ENCODE assay signal across 15 cellular contexts in genomic region chr1:227451954-227452353, GRCh38.
DNase-seq lines count a peak whose midpoint lies in the region; ATAC-seq and TF ChIP-seq lines count a peak whose summit lies in the region.
"Had no signal": no experiment of that assay in that cellular context is flagged by ENCODE, and none has a peak within 500 bp of the region (broad histone marks: within the 10 kb centered on the region; RNA-seq: fewer than 3 reads in every experiment).

No MANE protein-coding gene starts in this region.

- peaks cover 4% of the 10 kb centered on the region for H3K4me1 Mint-ChIP-seq in WTC11
- H3K4me1 Mint-ChIP-seq: CD4-positive, CD25-positive, alpha-beta regulatory T cell had no signal

- H3K9ac ChIP-seq in SK-N-SH (no peak overlapping the region), smooth muscle cell (ENCODE audit: low read depth) (no peak overlapping the region)

- H3K27ac ChIP-seq in SK-N-SH (ENCODE audit: low read depth in 2 of 2, low read length in 1 of 2), result no peak overlapping the region
- no peak overlapping the region for H3K27ac ChIP-seq in smooth muscle cell (ENCODE audit: low read depth)

- DNase-seq in SK-N-SH (no peak), WTC11 (ENCODE audit: low spot score) (no peak), smooth muscle cell (lab: John Stamatoyannopoulos, UW; ENCODE audit: unreplicated experiment) (no peak)
- DNase-seq: ACHN; BE2C; C1 segment of cervical spinal cord; Caco-2; CD4-positive, CD25-positive, alpha-beta regulatory T cell; DND-41; EL; H9; KBM-7 had no signal

- TF ChIP-seq EP300 in SK-N-SH (IDR thresholded peaks at IDR 0.05; ENCODE audit: borderline replicate concordance in 1 of 2, low read depth in 1 of 2, low read length in 1 of 2), result no peak
- no peak for TF ChIP-seq EP300 in Ishikawa (IDR thresholded peaks at IDR 0.05; ENCODE audit: borderline replicate concordance)

- H3K27ac Mint-ChIP-seq in WTC11, result no peak overlapping the region
- H3K27ac Mint-ChIP-seq: CD4-positive, CD25-positive, alpha-beta regulatory T cell; H9 had no signal

- no peak overlapping the region for H3K4me3 Mint-ChIP-seq in WTC11
- H3K4me3 Mint-ChIP-seq: CD4-positive, CD25-positive, alpha-beta regulatory T cell; H9 had no signal

- CTCF ChIA-PET in SK-N-SH (lab: Yijun Ruan, JAX) (no interaction called here), WTC11 (lab: Charles Lee) (no interaction called here)

- TF ChIP-seq CTCF in SK-N-SH (IDR thresholded peaks at IDR 0.05), result no peak
- TF ChIP-seq CTCF in WTC11 (IDR thresholded peaks at IDR 0.05), result no peak
- TF ChIP-seq CTCF in smooth muscle cell (IDR thresholded peaks at IDR 0.05; ENCODE audit: borderline replicate concordance, insufficient read depth, poor library complexity, severe bottlenecking), result no peak

- H3F3A ChIP-seq in SK-N-SH (replicated peaks; ENCODE audit: insufficient read depth), result no peaks in the 10 kb centered on the region
- H3F3A ChIP-seq in smooth muscle cell (ENCODE audit: low read depth), result no peaks in the 10 kb centered on the region

- no peaks in the 10 kb centered on the region for H3K36me3 Mint-ChIP-seq in WTC11
- H3K36me3 Mint-ChIP-seq: CD4-positive, CD25-positive, alpha-beta regulatory T cell had no signal

- H3K9me2 ChIP-seq in SK-N-SH, result no peaks in the 10 kb centered on the region

- H3K9me3 Mint-ChIP-seq in WTC11, result no peaks in the 10 kb centered on the region

- no peak for ATAC-seq in SK-N-SH treated with all-trans-retinoic acid at 6 μM for 48 hours
- ATAC-seq in WTC11, result no peak
- no peak for ATAC-seq in HG03097 (IDR thresholded peaks at IDR 0.05; ENCODE audit: low FRiP score, unreplicated experiment)

- POLR2A ChIA-PET in SK-N-SH (lab: Yijun Ruan, JAX), result no interaction called here
- POLR2A ChIA-PET in WTC11 (lab: Charles Lee), result no interaction called here

- H3K4me3 ChIP-seq in SK-N-SH (ENCODE audit: low read depth in 2 of 2, low read length in 1 of 2) (no peak overlapping the region), smooth muscle cell (no peak overlapping the region)

- H3K9me3 ChIP-seq in SK-N-SH (no peaks in the 10 kb centered on the region), smooth muscle cell (replicated peaks; ENCODE audit: low read depth) (no peaks in the 10 kb centered on the region)
- H3K9me3 ChIP-seq: BE2C, Caco-2 had no signal

- H3K27me3 ChIP-seq in SK-N-SH (ENCODE audit: insufficient read depth), result no peaks in the 10 kb centered on the region
- H3K27me3 ChIP-seq in smooth muscle cell (ENCODE audit: low read depth), result peaks cover 8% of the 10 kb centered on the region

- H3K79me2 ChIP-seq in SK-N-SH (ENCODE audit: insufficient read depth) (no peaks in the 10 kb centered on the region), smooth muscle cell (ENCODE audit: low read depth) (no peaks in the 10 kb centered on the region)

- peaks cover 5% of the 10 kb centered on the region; the same call in 1 of the 2 replicates for H3K27me3 Mint-ChIP-seq in WTC11 (ENCODE audit: low read depth)

- H3K36me3 ChIP-seq in SK-N-SH (replicated peaks in 1 of 2; ENCODE audit: control insufficient read depth in 1 of 2, insufficient read depth in 2 of 2, low read length in 1 of 2), result no peaks in the 10 kb centered on the region
- H3K36me3 ChIP-seq in smooth muscle cell (ENCODE audit: low read depth), result no peaks in the 10 kb centered on the region
- H3K36me3 ChIP-seq: BE2C had no signal

- H4K20me1 ChIP-seq in SK-N-SH (ENCODE audit: insufficient read depth) (no peaks in the 10 kb centered on the region), smooth muscle cell (ENCODE audit: low read depth) (no peaks in the 10 kb centered on the region)

- H3K4me1 ChIP-seq in SK-N-SH (ENCODE audit: control insufficient read depth in 1 of 2, insufficient read depth in 2 of 2, low read depth in 1 of 2, low read length in 1 of 2) (peaks cover 0 to 15% of the 10 kb centered on the region in 2 experiments; a peak in 1 of 4 replicates), smooth muscle cell (ENCODE audit: low read depth) (no peaks in the 10 kb centered on the region)
- H3K4me1 ChIP-seq: BE2C, Caco-2 had no signal

- TF ChIP-seq RAD21 in SK-N-SH (IDR thresholded peaks at IDR 0.05; ENCODE audit: low read length) (no peak), Ishikawa (IDR thresholded peaks at IDR 0.05; ENCODE audit: low read depth) (no peak)

- no peak overlapping the region for H2AFZ ChIP-seq in SK-N-SH (ENCODE audit: low read depth)
- H2AFZ ChIP-seq in smooth muscle cell (ENCODE audit: low read depth), result no peak overlapping the region

- H3K4me2 ChIP-seq in SK-N-SH (no peak overlapping the region), smooth muscle cell (no peak overlapping the region)

TF ChIP-seq in SK-N-SH, 30 proteins besides CTCF, POLR2A, EP300 and RAD21 (continues in another document):
- no peak for TF ChIP-seq EZH2phosphoT487 (IDR thresholded peaks at IDR 0.05; ENCODE audit: borderline replicate concordance, low read depth)
- TF ChIP-seq MAX (IDR thresholded peaks at IDR 0.05; ENCODE audit: low read depth), result no peak
- TF ChIP-seq RXRA (IDR thresholded peaks at IDR 0.05; ENCODE audit: borderline replicate concordance, low read depth), result no peak
- TF ChIP-seq CHD2 (IDR thresholded peaks at IDR 0.05; ENCODE audit: low read length, partially characterized antibody), result no peak
- TF ChIP-seq NRF1 (IDR thresholded peaks at IDR 0.05; ENCODE audit: low read depth, low read length), result no peak
- no peak for TF ChIP-seq FOXJ3 (CRISPR knock-in tag; IDR thresholded peaks at IDR 0.05)

TF ChIP-seq in SK-N-SH treated with all-trans-retinoic acid at 6 μM for 48 hours, 23 proteins besides CTCF, POLR2A, EP300 and RAD21 (continues in another document):
- TF ChIP-seq POU6F1 (CRISPR knock-in tag; IDR thresholded peaks at IDR 0.05; ENCODE audit: borderline replicate concordance, low read depth), result no peak
- no peak for TF ChIP-seq TCF4 (CRISPR knock-in tag; IDR thresholded peaks at IDR 0.05; ENCODE audit: borderline replicate concordance)
- no peak for TF ChIP-seq ZFP3 (CRISPR knock-in tag; IDR thresholded peaks at IDR 0.05)

TF ChIP-seq in Ishikawa, 13 proteins besides CTCF, POLR2A, EP300 and RAD21:
- TF ChIP-seq REST (IDR thresholded peaks at IDR 0.05; ENCODE audit: low read depth), result peak; percentile 40; the same call in 1 of the 2 replicates
- no peak for TF ChIP-seq YY1 (IDR thresholded peaks at IDR 0.05; ENCODE audit: low read depth)
TF ChIP-seq in Ishikawa: peak in this region for 1.

TF ChIP-seq in WTC11, 78 proteins besides CTCF, POLR2A, EP300 and RAD21:
- TF ChIP-seq NR3C1 (CRISPR knock-in tag; conservative IDR thresholded peaks at IDR 0.05; ENCODE audit: low read depth) (no peak), USF1 (CRISPR knock-in tag; IDR thresholded peaks at IDR 0.05) (no peak), ZNF317 (CRISPR knock-in tag; IDR thresholded peaks at IDR 0.05; ENCODE audit: borderline replicate concordance, low read depth) (peak; percentile 63; the same call in 1 of the 2 replicates), ZNF512 (CRISPR knock-in tag; IDR thresholded peaks at IDR 0.05; ENCODE audit: borderline replicate concordance) (no peak)
